Comparison of ENCODE assay signal across 8 cellular contexts in genomic region chr14:72948481-72949138, GRCh38. TPM values are rescaled to one million over a fixed set of nuclear protein-coding genes. Genes with fewer than 3 reads are reported as not detected.
DNase-seq lines count a peak whose midpoint lies in the region; ATAC-seq and TF ChIP-seq lines count a peak whose summit lies in the region.

No MANE protein-coding gene starts in this region.

- peak; percentile 65 for DNase-seq in GM10248 (ENCODE audit: extremely low spot score)
- peak; percentile 14 for DNase-seq in MV-4-11 (lab: John Stamatoyannopoulos, UW)
- DNase-seq in mammary epithelial cell, result peak; percentile 41
- DNase-seq in kidney tubule cell (ENCODE audit: low spot score), result peak; percentile 63
- DNase-seq in stimulated activated CD4-positive, alpha-beta T cell treated with anti-CD3 and anti-CD28 coated beads, Interleukin-4, amount 100 ng/mL, for 1 hour, result peak; percentile 71
- no peak for DNase-seq in DMS153 treated with DMSO at 0.1 percent for 48 hours (lab: John Stamatoyannopoulos, UW; ENCODE audit: unreplicated experiment)

- H3K79me2 ChIP-seq in mammary epithelial cell (ENCODE audit: insufficient read depth, low read length), result no peaks in the 10 kb centered on the region

- in situ Hi-C loops in mammary epithelial cell (cut with MboI; ENCODE audit: low sequenced_read_pairs in 2 of 2), result loop anchor here in 1 of 2 donors (10.0 kb wide), 1 partner anchor 434 kb away; no protein-coding TSS in a partner anchor

- no peak overlapping the region for H3K4me2 ChIP-seq in mammary epithelial cell (ENCODE audit: insufficient read depth, low read depth, low read length)

- CTCF ChIA-PET in GM10248 (lab: Yijun Ruan, JAX) (interaction anchor here (0.9 to 4.5 kb wide), 37 partner anchors 10 to 1181 kb away, joined by 3 to 207 read pairs (median 5); partner anchors contain the start of genes DCAF4, DPF3 and ZFYVE1), mammary epithelial cell (lab: Charles Lee; ENCODE audit: low non-redundant PET) (interaction anchor here (0.6 to 0.7 kb wide), 5 partner anchors 43 to 434 kb away, joined by 3 to 11 read pairs (median 4); no protein-coding TSS in a partner anchor)

- intact Hi-C loops in mammary epithelial cell (cut with micrococcal nuclease), result loop anchor here (1.0 to 2.0 kb wide), 4 partner anchors 44 to 431 kb away; partner anchors contain the start of gene DPF3

- dilution Hi-C loops in mammary epithelial cell (cut with HindIII; ENCODE audit: low sequenced_read_pairs), result no loop called here

- peaks cover 4% of the 10 kb centered on the region for H3K36me3 ChIP-seq in mammary epithelial cell (ENCODE audit: insufficient read depth, low read length)

- TF ChIP-seq CTCF in GM10248 (IDR thresholded peaks at IDR 0.05; ENCODE audit: control extremely low read depth, extremely low read depth, low read depth, missing control alignments) (peak; percentile 72), WI38 (IDR thresholded peaks at IDR 0.05; ENCODE audit: low read depth, low read length) (peak; percentile 74), mammary epithelial cell (conservative IDR thresholded peaks at IDR 0.05 in 1 of 2, IDR thresholded peaks at IDR 0.05 in 1 of 2; ENCODE audit: extremely low read depth in 1 of 2, insufficient read depth in 1 of 2, low read depth in 1 of 2, low read length in 2 of 2) (peak; percentile 84 to 92)

- no peak for ATAC-seq in HG02981 (IDR thresholded peaks at IDR 0.05; ENCODE audit: unreplicated experiment)

- H3K4me3 ChIP-seq in WI38 (ENCODE audit: low read depth, low read length) (no peak overlapping the region), mammary epithelial cell (replicated peaks in 1 of 3; ENCODE audit: insufficient read depth in 1 of 3, low read depth in 2 of 3, low read length in 3 of 3) (no peak overlapping the region)

- BruUV-seq in mammary epithelial cell (replicated peaks; lab: Mats Ljungman, UMichigan), result no TSS peak

- no peaks in the 10 kb centered on the region for H3K9me3 ChIP-seq in mammary epithelial cell (replicated peaks; ENCODE audit: insufficient read depth, low read length)

- H3K4me1 ChIP-seq in mammary epithelial cell (ENCODE audit: insufficient read depth, low read length), result no peaks in the 10 kb centered on the region

- no peaks in the 10 kb centered on the region for H4K20me1 ChIP-seq in mammary epithelial cell (ENCODE audit: insufficient read depth, low read length)

- H2AFZ ChIP-seq in mammary epithelial cell (ENCODE audit: low read depth, low read length), result no peak overlapping the region

- no peaks in the 10 kb centered on the region for H3K27me3 ChIP-seq in mammary epithelial cell (ENCODE audit: insufficient read depth, low read length)

- WGBS in mammary epithelial cell (ENCODE audit: low coverage, missing lambda C conversion rate), result 40% methylated on average over 5 of the region's 5 CpGs

- H3K27ac ChIP-seq in mammary epithelial cell (ENCODE audit: insufficient read depth, low read depth, low read length), result no peak overlapping the region

- no peak overlapping the region for H3K9ac ChIP-seq in mammary epithelial cell (ENCODE audit: insufficient read depth, low read length)

- POLR2A ChIA-PET in GM10248 (lab: Yijun Ruan, JAX), result no interaction called here

RNA-seq across cellular contexts. Expression of gene DCAF4, which starts 22.3 kb away (rescaled TPM):
- total RNA-seq in mammary epithelial cell, result 10 to 100 TPM; 24.1 to 46.7 TPM
- polyA plus RNA-seq in mammary epithelial cell, result 28.2 TPM
- polyA minus RNA-seq in mammary epithelial cell, result 37.1 TPM

RNA-seq across cellular contexts. Expression of gene DPF3, which starts 54.7 kb away (rescaled TPM):
- 1 to 10 TPM; 1.8 to 1.9 TPM for total RNA-seq in mammary epithelial cell
- polyA plus RNA-seq in mammary epithelial cell, result 0.57 TPM
- 3.2 TPM for polyA minus RNA-seq in mammary epithelial cell
